11 cellular contexts compared by ENCODE assay signal in genomic region chr7:29190349-29191045, GRCh38. TPM values are rescaled to one million over a fixed set of nuclear protein-coding genes. Genes with fewer than 3 reads are reported as not detected.
DNase-seq lines count a peak whose midpoint lies in the region; ATAC-seq and TF ChIP-seq lines count a peak whose summit lies in the region.
"Had no signal": no experiment of that assay in that cellular context is flagged by ENCODE, and none has a peak within 500 bp of the region (broad histone marks: within the 10 kb centered on the region; RNA-seq: fewer than 3 reads in every experiment).

No MANE protein-coding gene starts in this region.

- peaks cover 45% of the 10 kb centered on the region for H3K27me3 Mint-ChIP-seq in activated T-helper 2 cell treated with anti-CD3 and anti-CD28 coated beads, Interferon-gamma antibody, Interleukin-2, Interleukin-4, amounts not matched to agents 10 μg/mL and 5 μg/mL and 100 μg/mL, durations not matched to agents 14 hours and 24 hours and 36 hours (ENCODE audit: low read depth)

- no peaks in the 10 kb centered on the region for H3K36me3 ChIP-seq in iPS-20b (ENCODE audit: insufficient read depth, low read depth, low read length)
- H3K36me3 ChIP-seq in adrenal gland (replicated peaks in 1 of 2), result no peaks in the 10 kb centered on the region
- H3K36me3 ChIP-seq: gastrocnemius medialis, thoracic aorta had no signal

- peaks cover 6% of the 10 kb centered on the region for H3K4me1 Mint-ChIP-seq in activated T-helper 2 cell treated with anti-CD3 and anti-CD28 coated beads, Interferon-gamma antibody, Interleukin-2, Interleukin-4, amounts not matched to agents 10 μg/mL and 5 μg/mL and 100 μg/mL, durations not matched to agents 14 hours and 24 hours and 36 hours (ENCODE audit: low read depth)

- H3K9ac ChIP-seq in iPS-20b (ENCODE audit: low read depth, low read length), result no peak overlapping the region

- DNase-seq in NCI-H2107 treated with DMSO at 0.1 percent for 48 hours (lab: John Stamatoyannopoulos, UW; ENCODE audit: unreplicated experiment), result peak; percentile 75
- no peak for DNase-seq in NCI-H2107 (lab: John Stamatoyannopoulos, UW)
- DNase-seq in NCI-H526 treated with DMSO at 0.1 percent for 48 hours (lab: John Stamatoyannopoulos, UW), result peak; percentile 76
- no peak for DNase-seq in GM03348 (ENCODE audit: low spot score)
- no peak for DNase-seq in adrenal gland
- no peak for DNase-seq in activated T-helper 2 cell treated with anti-CD3 and anti-CD28 coated beads, Interferon-gamma antibody, Interleukin-2, Interleukin-4, amounts not matched to agents 10 μg/mL and 5 μg/mL and 100 μg/mL, durations not matched to agents 14 hours and 24 hours and 36 hours (ENCODE audit: low spot score)
- DNase-seq: gastrocnemius medialis had no signal

- TF ChIP-seq CTCF in adrenal gland (IDR thresholded peaks at IDR 0.05), result no peak

- intact Hi-C loops in adrenal gland (cut with DNase I), result loop anchor here (5.0 to 10.0 kb wide), 2 partner anchors 134 to 152 kb away; no protein-coding TSS in a partner anchor
- intact Hi-C loops in activated T-helper 2 cell treated with anti-CD3 and anti-CD28 coated beads, Interferon-gamma antibody, Interleukin-2, Interleukin-4, amounts not matched to agents 10 μg/mL and 5 μg/mL and 100 μg/mL, durations not matched to agents 14 hours and 24 hours and 36 hours (cut with micrococcal nuclease), result no loop called here

- WGBS in adrenal gland, 4 donors, result 58 to 65% (median 62%) methylated on average over 5 of the region's 5 CpGs

- H3K4me3 Mint-ChIP-seq in activated T-helper 2 cell treated with anti-CD3 and anti-CD28 coated beads, Interferon-gamma antibody, Interleukin-2, Interleukin-4, amounts not matched to agents 10 μg/mL and 5 μg/mL and 100 μg/mL, durations not matched to agents 14 hours and 24 hours and 36 hours (ENCODE audit: low read depth), result no peak overlapping the region

- H3K27ac Mint-ChIP-seq in activated T-helper 2 cell treated with anti-CD3 and anti-CD28 coated beads, Interferon-gamma antibody, Interleukin-2, Interleukin-4, amounts not matched to agents 10 μg/mL and 5 μg/mL and 100 μg/mL, durations not matched to agents 14 hours and 24 hours and 36 hours, result no peak overlapping the region

- H3K4me3 ChIP-seq in iPS-20b (ENCODE audit: low read length) (peak overlapping the region; percentile 58; the same call in 1 of the 2 replicates), adrenal gland (no peak overlapping the region)
- H3K4me3 ChIP-seq: gastrocnemius medialis, thoracic aorta had no signal

- H3K27me3 ChIP-seq in iPS-20b (ENCODE audit: insufficient read depth, low read length), result peaks cover 56% of the 10 kb centered on the region
- H3K27me3 ChIP-seq in adrenal gland, result no peaks in the 10 kb centered on the region

- no peaks in the 10 kb centered on the region for H3K36me3 Mint-ChIP-seq in activated T-helper 2 cell treated with anti-CD3 and anti-CD28 coated beads, Interferon-gamma antibody, Interleukin-2, Interleukin-4, amounts not matched to agents 10 μg/mL and 5 μg/mL and 100 μg/mL, durations not matched to agents 14 hours and 24 hours and 36 hours (ENCODE audit: low read depth)

- peaks cover 18% of the 10 kb centered on the region for H3K4me1 ChIP-seq in iPS-20b (ENCODE audit: insufficient read depth, low read length)
- H3K4me1 ChIP-seq in adrenal gland (replicated peaks in 1 of 2), result peaks cover 0 to 3% of the 10 kb centered on the region in 2 donors

- H3K9me3 Mint-ChIP-seq in activated T-helper 2 cell treated with anti-CD3 and anti-CD28 coated beads, Interferon-gamma antibody, Interleukin-2, Interleukin-4, amounts not matched to agents 10 μg/mL and 5 μg/mL and 100 μg/mL, durations not matched to agents 14 hours and 24 hours and 36 hours, result no peaks in the 10 kb centered on the region

- H3K27ac ChIP-seq in iPS-20b (ENCODE audit: low read length), result no peak overlapping the region
- no peak overlapping the region for H3K27ac ChIP-seq in adrenal gland
- H3K27ac ChIP-seq: gastrocnemius medialis, HL-60, thoracic aorta had no signal

- H3K9me3 ChIP-seq in iPS-20b (ENCODE audit: insufficient read depth, low read depth, low read length) (no peaks in the 10 kb centered on the region), adrenal gland (replicated peaks in 1 of 3) (no peaks in the 10 kb centered on the region)
- H3K9me3 ChIP-seq: gastrocnemius medialis, thoracic aorta had no signal

- TF ChIP-seq POLR2A in GM18505 (IDR thresholded peaks at IDR 0.05; ENCODE audit: borderline replicate concordance, extremely low read depth, insufficient read depth, insufficient read length), result no peak
- TF ChIP-seq POLR2A in adrenal gland (IDR thresholded peaks at IDR 0.05), result no peak

- no peak for ATAC-seq in GM18505 (IDR thresholded peaks at IDR 0.05; ENCODE audit: unreplicated experiment)
- ATAC-seq: gastrocnemius medialis had no signal

RNA-seq across cellular contexts. Expression of gene CHN2, which starts 4.1 kb away (rescaled TPM):
- 10 to 100 TPM in 5 of 8 donors, 1 to 10 TPM in 3; 2.7 to 20.5 (median 14.0) TPM for total RNA-seq in adrenal gland
- 1 to 10 TPM; 5.2 to 9.5 (median 6.8) TPM for polyA plus RNA-seq in adrenal gland
- 0.73 and 0.94 TPM in 2 replicates for total RNA-seq in activated T-helper 2 cell treated with anti-CD3 and anti-CD28 coated beads, Interferon-gamma antibody, Interleukin-2, Interleukin-4, amounts not matched to agents 10 μg/mL and 5 μg/mL and 100 μg/mL, durations not matched to agents 14 hours and 24 hours and 36 hours

RNA-seq across cellular contexts. Expression of gene CPVL, which starts 44.2 kb away (rescaled TPM):
- 10 to 100 TPM in 7 of 8 donors, 1 to 10 TPM in 1; 3.2 to 61.7 (median 34.7) TPM for total RNA-seq in adrenal gland
- 10 to 100 TPM in 2 of 3 donors, 1 to 10 TPM in 1; 8.1 to 15.2 (median 10.3) TPM for polyA plus RNA-seq in adrenal gland
- 0.11 TPM in 1 of 2 replicates, not detected in the other for total RNA-seq in activated T-helper 2 cell treated with anti-CD3 and anti-CD28 coated beads, Interferon-gamma antibody, Interleukin-2, Interleukin-4, amounts not matched to agents 10 μg/mL and 5 μg/mL and 100 μg/mL, durations not matched to agents 14 hours and 24 hours and 36 hours

Comparison
In these comparisons a context has a peak if more than half of its experiments do, and no peak if none do; other contexts are left out.
1. DNase-seq: peak in NCI-H2107 treated with DMSO at 0.1 percent for 48 hours (single experiment) and NCI-H526 treated with DMSO at 0.1 percent for 48 hours (single experiment); none in NCI-H2107 (single experiment), GM03348 (single experiment), adrenal gland (0 of 7) and activated T-helper 2 cell treated with anti-CD3 and anti-CD28 coated beads, Interferon-gamma antibody, Interleukin-2, Interleukin-4, amounts not matched to agents 10 μg/mL and 5 μg/mL and 100 μg/mL, durations not matched to agents 14 hours and 24 hours and 36 hours (single experiment).